22 cellular contexts compared by ENCODE assay signal in genomic region chr19:50851620-50852019, GRCh38. TPM values are rescaled to one million over a fixed set of nuclear protein-coding genes. Genes with fewer than 3 reads are reported as not detected.
"Had no signal": no experiment of that assay in that cellular context is flagged by ENCODE, and none has a peak within 500 bp of the region (broad histone marks: within the 10 kb centered on the region; RNA-seq: fewer than 3 reads in every experiment).

No MANE protein-coding gene starts in this region.

- ATAC-seq: activated T-cell treated with anti-CD3 and anti-CD28 coated beads, Interleukin-2, amount 50 U/mL, for 4 hours; T-cell had no signal

- DNase-seq: activated CD4-positive, alpha-beta memory T cell treated with anti-CD3 and anti-CD28 coated beads for 36 hours; activated CD4-positive, alpha-beta T cell treated with anti-CD3 and anti-CD28 coated beads, Interleukin-2, amount 10 ng/mL, durations not matched to agents 7 days and 5 days; activated CD4-positive, CD25-positive, alpha-beta regulatory T cell; activated CD8-positive, alpha-beta memory T cell treated with anti-CD3 and anti-CD28 coated beads for 24 hours; activated gamma-delta T cell; activated naive CD4-positive, alpha-beta T cell treated with anti-CD3 and anti-CD28 coated beads for 36 hours; activated T-cell treated with anti-CD3 and anti-CD28 coated beads, Interleukin-2, amount 50 U/mL, for 4 hours; amygdala; MM.1S; NCI-H1105; NCI-H1436; NCI-H1694 treated with DMSO at 0.1 percent for 48 hours; NCI-H2029 treated with DMSO at 0.1 percent for 48 hours; NCI-H226; NCI-H526; PC-9; T-cell; T-helper 2 cell; T1000 had no signal

- H3K4me3 ChIP-seq: PC-9, SK-N-MC had no signal

- H3K27ac ChIP-seq: PC-9, SK-N-MC had no signal

RNA-seq across cellular contexts. Expression of gene KLK3, which starts 3.1 kb away (rescaled TPM):
- total RNA-seq: activated CD4-positive, alpha-beta memory T cell treated with anti-CD3 and anti-CD28 coated beads for 36 hours; activated CD4-positive, alpha-beta T cell treated with anti-CD3 and anti-CD28 coated beads, Interleukin-2, amount 10 ng/mL, durations not matched to agents 7 days and 5 days; activated naive CD4-positive, alpha-beta T cell treated with anti-CD3 and anti-CD28 coated beads for 36 hours; activated T-cell treated with anti-CD3 and anti-CD28 coated beads, Interleukin-2, amount 50 U/mL, for 4 hours; astrocyte; NCI-H460; PC-9; T-cell had no signal

RNA-seq across cellular contexts. Expression of gene KLK15, which starts 18.2 kb away (rescaled TPM):
- total RNA-seq: activated CD4-positive, alpha-beta memory T cell treated with anti-CD3 and anti-CD28 coated beads for 36 hours; activated CD4-positive, alpha-beta T cell treated with anti-CD3 and anti-CD28 coated beads, Interleukin-2, amount 10 ng/mL, durations not matched to agents 7 days and 5 days; activated naive CD4-positive, alpha-beta T cell treated with anti-CD3 and anti-CD28 coated beads for 36 hours; activated T-cell treated with anti-CD3 and anti-CD28 coated beads, Interleukin-2, amount 50 U/mL, for 4 hours; astrocyte; NCI-H460; PC-9; T-cell had no signal

RNA-seq across cellular contexts. Expression of gene KLK2, which starts 21.6 kb away (rescaled TPM):
- total RNA-seq: activated CD4-positive, alpha-beta memory T cell treated with anti-CD3 and anti-CD28 coated beads for 36 hours; activated CD4-positive, alpha-beta T cell treated with anti-CD3 and anti-CD28 coated beads, Interleukin-2, amount 10 ng/mL, durations not matched to agents 7 days and 5 days; activated naive CD4-positive, alpha-beta T cell treated with anti-CD3 and anti-CD28 coated beads for 36 hours; activated T-cell treated with anti-CD3 and anti-CD28 coated beads, Interleukin-2, amount 50 U/mL, for 4 hours; astrocyte; NCI-H460; PC-9; T-cell had no signal

RNA-seq across cellular contexts. Expression of gene KLK1, which starts 28.0 kb away (rescaled TPM):
- total RNA-seq: astrocyte, PC-9 had no signal

RNA-seq across cellular contexts. Expression of gene KLK4, which starts 59.6 kb away (rescaled TPM):
- total RNA-seq: activated CD4-positive, alpha-beta memory T cell treated with anti-CD3 and anti-CD28 coated beads for 36 hours; activated CD4-positive, alpha-beta T cell treated with anti-CD3 and anti-CD28 coated beads, Interleukin-2, amount 10 ng/mL, durations not matched to agents 7 days and 5 days; activated naive CD4-positive, alpha-beta T cell treated with anti-CD3 and anti-CD28 coated beads for 36 hours; activated T-cell treated with anti-CD3 and anti-CD28 coated beads, Interleukin-2, amount 50 U/mL, for 4 hours; astrocyte; NCI-H460; PC-9; T-cell had no signal
